Comparison of ENCODE assay signal across 2 cellular contexts in genomic region chr14:105316563-105316941, GRCh38.
TF ChIP-seq lines count a peak whose summit lies in the region.

No MANE protein-coding gene starts in this region.

TF ChIP-seq in SK-N-SH, 30 proteins besides CTCF, POLR2A, EP300 and RAD21 (continued from another document):
- TF ChIP-seq MAX (IDR thresholded peaks at IDR 0.05; ENCODE audit: low read depth), result no peak
- no peak for TF ChIP-seq YY1 (IDR thresholded peaks at IDR 0.05; ENCODE audit: low read depth)
- no peak for TF ChIP-seq USF1 (IDR thresholded peaks at IDR 0.05; ENCODE audit: borderline replicate concordance, low read depth)
- no peak for TF ChIP-seq GABPA (IDR thresholded peaks at IDR 0.05; ENCODE audit: low read depth)
- TF ChIP-seq RXRA (IDR thresholded peaks at IDR 0.05; ENCODE audit: borderline replicate concordance, low read depth), result no peak
- TF ChIP-seq ELF1 (IDR thresholded peaks at IDR 0.05), result no peak
- TF ChIP-seq NRF1 (IDR thresholded peaks at IDR 0.05; ENCODE audit: low read depth, low read length), result no peak
- TF ChIP-seq CHD2 (IDR thresholded peaks at IDR 0.05; ENCODE audit: low read length, partially characterized antibody), result no peak
- no peak for TF ChIP-seq SIN3A (IDR thresholded peaks at IDR 0.05; ENCODE audit: borderline replicate concordance, low read depth, low read length)
- no peak for TF ChIP-seq MXI1 (IDR thresholded peaks at IDR 0.05; ENCODE audit: low read depth, low read length)
- no peak for TF ChIP-seq POLR2AphosphoS5 (IDR thresholded peaks at IDR 0.05; ENCODE audit: low read depth, low read length)
- no peak for TF ChIP-seq ZBTB33 (IDR thresholded peaks at IDR 0.05; ENCODE audit: borderline replicate concordance, low read depth)
TF ChIP-seq in SK-N-SH: peak in this region for 0.

TF ChIP-seq in SK-N-SH treated with all-trans-retinoic acid at 6 μM for 48 hours, 23 proteins besides CTCF, POLR2A, EP300 and RAD21 (continued from another document):
- no peak for TF ChIP-seq POU6F1 (CRISPR knock-in tag; IDR thresholded peaks at IDR 0.05; ENCODE audit: borderline replicate concordance, low read depth)
- no peak for TF ChIP-seq BACH2 (CRISPR knock-in tag; IDR thresholded peaks at IDR 0.05; ENCODE audit: borderline replicate concordance)
- TF ChIP-seq ISL1 (CRISPR knock-in tag; IDR thresholded peaks at IDR 0.05), result no peak
- no peak for TF ChIP-seq ESRRG (CRISPR knock-in tag; IDR thresholded peaks at IDR 0.05)
- no peak for TF ChIP-seq PATZ1 (CRISPR knock-in tag; IDR thresholded peaks at IDR 0.05; ENCODE audit: borderline replicate concordance)
- TF ChIP-seq CSRNP3 (CRISPR knock-in tag; IDR thresholded peaks at IDR 0.05), result no peak
- no peak for TF ChIP-seq ZFP30 (CRISPR knock-in tag; IDR thresholded peaks at IDR 0.05)
- TF ChIP-seq SNAI2 (CRISPR knock-in tag; IDR thresholded peaks at IDR 0.05), result no peak
